20 cellular contexts compared by ENCODE assay signal in the genomic region with DNA sequence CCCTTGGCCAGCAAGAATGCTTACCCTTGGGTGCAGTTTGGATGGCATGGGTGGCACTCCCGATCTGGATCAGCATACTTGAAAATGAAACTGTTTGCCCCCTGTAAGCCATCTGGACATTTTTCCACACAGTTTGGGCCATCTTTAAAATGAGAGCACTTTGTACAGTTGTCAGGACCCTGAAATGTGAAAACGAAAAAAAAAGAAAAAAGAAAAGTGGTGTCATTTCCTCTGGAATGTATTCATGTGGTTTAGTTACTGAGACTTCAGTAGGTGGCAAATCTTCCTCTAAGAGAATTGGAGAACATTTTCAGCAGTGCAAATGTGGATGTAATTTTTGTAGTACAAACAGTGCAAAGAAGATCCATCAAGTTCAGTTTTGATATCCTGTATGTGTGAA.
"Had no signal": no experiment of that assay in that cellular context is flagged by ENCODE, and none has a peak within 500 bp of the region (broad histone marks: within the 10 kb centered on the region; RNA-seq: fewer than 3 reads in every experiment).

No MANE protein-coding gene starts in this region.

- H3K9me2 ChIP-seq: SK-N-SH had no signal

- H3K27ac Mint-ChIP-seq: IgD-negative memory B cell, T-cell had no signal

- ATAC-seq: T-cell had no signal

- H3K9ac ChIP-seq: SK-N-SH had no signal

- H3K36me3 ChIP-seq: MG63 had no signal

- H3K4me3 Mint-ChIP-seq: IgD-negative memory B cell, T-cell had no signal

- H3K4me3 ChIP-seq: MG63 had no signal

- H3K36me3 Mint-ChIP-seq: IgD-negative memory B cell, T-cell had no signal

- DNase-seq: KBM-7, MG63, NCI-H1092 treated with DMSO at 0.1 percent for 48 hours, NCI-H1436, NCI-H187, NCI-H2029, NCI-H2081 treated with DMSO at 0.1 percent for 48 hours, NCI-H2171, NCI-H226, NCI-H446, NCI-H510A, NCI-H524 treated with DMSO at 0.1 percent for 48 hours, NCI-H69, NCI-H774, RPMI8226, SHP77, SK-N-SH, SW 1271, T-cell had no signal

- H3K4me1 Mint-ChIP-seq: T-cell had no signal

- H3K9me3 ChIP-seq: MG63, SK-N-SH had no signal

- H3K4me2 ChIP-seq: SK-N-SH had no signal

- H3K27me3 ChIP-seq: MG63 had no signal

- H3K27me3 Mint-ChIP-seq: IgD-negative memory B cell, T-cell had no signal
